In genomic region chr17:62601438-62601837, GRCh38 we compare ENCODE assay signal across 20 cellular contexts. TPM values are rescaled to one million over a fixed set of nuclear protein-coding genes. Genes with fewer than 3 reads are reported as not detected.
A peak's percentile ranks its signal among the peaks of the same experiment; 100 is the strongest.
DNase-seq lines count a peak whose midpoint lies in the region; ATAC-seq and TF ChIP-seq lines count a peak whose summit lies in the region.
"Had no signal": no experiment of that assay in that cellular context is flagged by ENCODE, and none has a peak within 500 bp of the region (broad histone marks: within the 10 kb centered on the region; RNA-seq: fewer than 3 reads in every experiment).

No MANE protein-coding gene starts in this region.

- H3K27me3 Mint-ChIP-seq in H9 (ENCODE audit: low read depth): no peaks in the 10 kb centered on the region

- no peaks in the 10 kb centered on the region for H3K4me1 Mint-ChIP-seq in H9
- H3K4me1 Mint-ChIP-seq: natural killer cell had no signal

- no peak overlapping the region for H3K4ac ChIP-seq in H9 (ENCODE audit: low read depth, low read length)

- H3K9me3 ChIP-seq in H9 (ENCODE audit: control insufficient read depth, low read depth, low read length): no peaks in the 10 kb centered on the region
- H3K9me3 ChIP-seq: body of pancreas had no signal

- no peak overlapping the region for H3K4me2 ChIP-seq in H9 (ENCODE audit: insufficient read depth, insufficient read length, low read length)
- H3K4me2 ChIP-seq: BLaER1 treated with 17β-estradiol and CSF1 and Interleukin-3, amounts not matched to agents 10 nM and 100 nM; KMS-11 had no signal

- H3K27ac Mint-ChIP-seq in H9: peak overlapping the region in 1 of 3 experiments; percentile 41; a peak in 1 of 7 replicates
- H3K27ac Mint-ChIP-seq: activated naive CD4-positive, alpha-beta T cell treated with anti-CD3 and anti-CD28 coated beads for 36 hours had no signal

- no peaks in the 10 kb centered on the region for H4K20me1 ChIP-seq in H9 (ENCODE audit: control insufficient read depth, insufficient read depth, insufficient read length)

- H3K4me1 ChIP-seq in H9 (ENCODE audit: insufficient read depth, low read length): no peaks in the 10 kb centered on the region
- H3K4me1 ChIP-seq: BLaER1 treated with 17β-estradiol and CSF1 and Interleukin-3, amounts not matched to agents 10 nM and 100 nM; body of pancreas had no signal

- DNase-seq in GM10266 (ENCODE audit: extremely low spot score) (no peak), SK-MEL-5 (ENCODE audit: low read depth, low spot score) (peak; percentile 28), fibroblast of peridontal ligament (ENCODE audit: extremely low read depth) (peak; percentile 62), sciatic nerve (ENCODE audit: low spot score) (no peak), H9 (no peak), NCI-H1417 (lab: John Stamatoyannopoulos, UW) (no peak), iPS-NIHi7 (ENCODE audit: extremely low spot score) (no peak)
- DNase-seq: activated CD4-positive, alpha-beta T cell treated with anti-CD3 and anti-CD28 coated beads for 48 hours; activated naive CD4-positive, alpha-beta T cell treated with anti-CD3 and anti-CD28 coated beads for 36 hours; body of pancreas; mammary epithelial cell; natural killer cell; NCI-H146; NCI-H82; posterior cingulate gyrus; stimulated activated CD4-positive, alpha-beta T cell treated with anti-CD3 and anti-CD28 coated beads, Interleukin-4, amount 100 ng/mL, for 1 hour had no signal

- no peak overlapping the region for H2AK5ac ChIP-seq in H9 (ENCODE audit: insufficient read length, low read length)

- peak; percentile 90 for ATAC-seq in sciatic nerve
- no peak for ATAC-seq in HG02938 (IDR thresholded peaks at IDR 0.05; ENCODE audit: unreplicated experiment)
- ATAC-seq: body of pancreas, natural killer cell, Panc1 had no signal

- in situ Hi-C loops in SK-MEL-5 (cut with HindIII; ENCODE audit: low pct_unique_long_range_greater_than_20kb, low sequenced_read_pairs): no loop called here

- H2BK20ac ChIP-seq in H9 (ENCODE audit: low read depth, low read length, poor library complexity, severe bottlenecking): no peak overlapping the region

- H3K23me2 ChIP-seq in H9 (ENCODE audit: insufficient read length, low read depth, low read length, poor library complexity, severe bottlenecking): no peaks in the 10 kb centered on the region

- H3K56ac ChIP-seq in H9 (ENCODE audit: insufficient read length, low read depth, low read length): no peak overlapping the region

- no peak overlapping the region for H2BK15ac ChIP-seq in H9 (ENCODE audit: low read depth, low read length)

- H4K8ac ChIP-seq in H9 (replicated peaks; ENCODE audit: insufficient read length, low read depth, low read length): no peak overlapping the region

- H3K9ac ChIP-seq in H9 (ENCODE audit: extremely low read depth, insufficient read length, low read length): no peak overlapping the region
- H3K9ac ChIP-seq: BLaER1 treated with 17β-estradiol and CSF1 and Interleukin-3, amounts not matched to agents 10 nM and 100 nM; KMS-11 had no signal

- no peak overlapping the region for H3K4me3 Mint-ChIP-seq in H9
- H3K4me3 Mint-ChIP-seq: activated naive CD4-positive, alpha-beta T cell treated with anti-CD3 and anti-CD28 coated beads for 36 hours; natural killer cell had no signal

- no peaks in the 10 kb centered on the region for H3K79me2 ChIP-seq in H9 (ENCODE audit: insufficient read depth, low read length)

- no peak overlapping the region for H2BK12ac ChIP-seq in H9 (ENCODE audit: insufficient read length, low read depth, low read length)

- TF ChIP-seq CTCF in GM10266 (IDR thresholded peaks at IDR 0.05; ENCODE audit: control insufficient read depth, insufficient read depth, low read depth, missing control alignments) (peak; percentile 25), H9 (conservative IDR thresholded peaks at IDR 0.05) (no peak)

- H4K5ac ChIP-seq in H9 (ENCODE audit: insufficient read length, low read depth, low read length): no peak overlapping the region

- H3K27ac ChIP-seq in H9 (ENCODE audit: insufficient read length, low read depth, low read length): no peak overlapping the region
- H3K27ac ChIP-seq: BLaER1 treated with 17β-estradiol and CSF1 and Interleukin-3, amounts not matched to agents 10 nM and 100 nM; body of pancreas; KMS-11 had no signal

- peaks cover 0 to 7% of the 10 kb centered on the region in 2 experiments; a peak in 2 of 5 replicates for H3K9me3 Mint-ChIP-seq in H9
- H3K9me3 Mint-ChIP-seq: activated naive CD4-positive, alpha-beta T cell treated with anti-CD3 and anti-CD28 coated beads for 36 hours; natural killer cell had no signal

- H3T11ph ChIP-seq in H9 (ENCODE audit: low read length): no peak overlapping the region

- H3K18ac ChIP-seq in H9 (ENCODE audit: insufficient read length, low read depth, low read length): no peak overlapping the region

- no peak overlapping the region for H3K23ac ChIP-seq in H9 (ENCODE audit: insufficient read length, low read depth, low read length)

- H4K91ac ChIP-seq in H9 (ENCODE audit: insufficient read length, low read depth, low read length): no peak overlapping the region

- no CpG with 5 or more reads among the region's 2 CpGs for WGBS in H9 (ENCODE audit: extremely low coverage, insufficient read length, low lambda C conversion rate)

- H3K36me3 Mint-ChIP-seq in H9 (ENCODE audit: insufficient read depth in 1 of 3, low read depth in 3 of 3): peaks cover 25 to 74% (median 60%) of the 10 kb centered on the region in 3 experiments

- H3K14ac ChIP-seq in H9 (ENCODE audit: insufficient read depth, low read length): no peak overlapping the region

- H3K79me1 ChIP-seq in H9 (ENCODE audit: insufficient read depth, low read depth, low read length, poor library complexity, severe bottlenecking): no peaks in the 10 kb centered on the region

- no peak overlapping the region for H2BK5ac ChIP-seq in H9 (ENCODE audit: insufficient read length, low read length)

- no peaks in the 10 kb centered on the region for H3K27me3 ChIP-seq in H9 (ENCODE audit: insufficient read depth, low read length)
- H3K27me3 ChIP-seq: BLaER1 treated with 17β-estradiol and CSF1 and Interleukin-3, amounts not matched to agents 10 nM and 100 nM; body of pancreas had no signal

- H2BK120ac ChIP-seq in H9 (ENCODE audit: low read depth, low read length, poor library complexity, severe bottlenecking): no peak overlapping the region

- intact Hi-C loops in sciatic nerve (cut with DNase I): no loop called here

- no peak overlapping the region for H2AFZ ChIP-seq in H9 (ENCODE audit: low read length)

RNA-seq across cellular contexts. Expression of gene MRC2, which starts 26.0 kb away (rescaled TPM):
- total RNA-seq in SK-MEL-5 (2014; rRNA removed; shearing (Covaris generic)): 7.6 and 8.0 TPM in 2 replicates
- 18.8 and 25.2 TPM in 2 replicates for polyA plus RNA-seq in SK-MEL-5 (2015; cell fraction: cytosol; rRNA removed)
- 13.7 and 21.7 TPM in 2 replicates for polyA plus RNA-seq in SK-MEL-5 (2015; cell fraction: nucleus; rRNA removed)
- total RNA-seq in sciatic nerve (111 TPM), H9 (2021) (18.7 and 21.6 TPM in 2 replicates)

Comparison
In these comparisons a context has a peak if more than half of its experiments do, and no peak if none do; other contexts are left out.
1. DNase-seq: peak in SK-MEL-5 (single experiment) and fibroblast of peridontal ligament (single experiment); none in GM10266 (single experiment), sciatic nerve (single experiment), H9 (single experiment), NCI-H1417 (0 of 3) and iPS-NIHi7 (single experiment).